In genomic region chr15:89971592-89971997, GRCh38 we compare ENCODE assay signal across 9 cellular contexts. TPM values are rescaled to one million over a fixed set of nuclear protein-coding genes. Genes with fewer than 3 reads are reported as not detected.
A peak's percentile ranks its signal among the peaks of the same experiment; 100 is the strongest.
DNase-seq lines count a peak whose midpoint lies in the region; ATAC-seq, FAIRE-seq and TF ChIP-seq lines count a peak whose summit lies in the region.
"Had no signal": no experiment of that assay in that cellular context is flagged by ENCODE, and none has a peak within 500 bp of the region (broad histone marks: within the 10 kb centered on the region; RNA-seq: fewer than 3 reads in every experiment).

No MANE protein-coding gene starts in this region.

- H3K27me3 ChIP-seq in A673 (replicated peaks; ENCODE audit: insufficient read depth, low read depth, low read length, poor library complexity) (no peaks in the 10 kb centered on the region), ovary (no peaks in the 10 kb centered on the region)

- no TSS peak for BruUV-seq in A673 (replicated peaks; lab: Mats Ljungman, UMichigan)

- H3K27ac ChIP-seq in A673 (ENCODE audit: low read depth, low read length, poor library complexity, severe bottlenecking) (no peak overlapping the region), ovary (no peak overlapping the region)

- H3K4me1 ChIP-seq in A673 (ENCODE audit: insufficient read depth, low read length, poor library complexity, severe bottlenecking): no peaks in the 10 kb centered on the region
- H3K4me1 ChIP-seq in ovary (ENCODE audit: insufficient read depth): no peaks in the 10 kb centered on the region

- CTCF ChIA-PET in A673 (lab: Charles Lee): interaction anchor here (0.6 to 1.4 kb wide), 6 partner anchors 20 to 231 kb away, joined by 3 to 6 read pairs (median 4); partner anchors contain the start of gene AP3S2

- TF ChIP-seq POLR2A in GM12892 (IDR thresholded peaks at IDR 0.05; ENCODE audit: low read depth, low read length) (no peak), ovary (IDR thresholded peaks at IDR 0.05) (no peak)

- FAIRE-seq in GM12892 (lab: Jason Lieb, UNC): peak; percentile 68

- whole genome bisulfite sequencing in ovary, 3 donors: 19 to 27% (median 25%) methylated on average over 4 of the region's 4 CpGs

- no peak for TF ChIP-seq EP300 in ovary (IDR thresholded peaks at IDR 0.05)

- no peaks in the 10 kb centered on the region for H3K9me3 ChIP-seq in A673 (ENCODE audit: low read depth, low read length, poor library complexity, severe bottlenecking)
- no peaks in the 10 kb centered on the region for H3K9me3 ChIP-seq in ovary

- TF ChIP-seq CTCF in A673 (conservative IDR thresholded peaks at IDR 0.05; ENCODE audit: low read depth, low read length) (peak; percentile 92), fibroblast of villous mesenchyme (IDR thresholded peaks at IDR 0.05; ENCODE audit: insufficient read depth, low read depth, low read length) (peak; percentile 83), ovary (IDR thresholded peaks at IDR 0.05) (no peak)

- H3K4me3 ChIP-seq in A673 (ENCODE audit: low read depth, low read length, poor library complexity, severe bottlenecking) (no peak overlapping the region), fibroblast of villous mesenchyme (ENCODE audit: low read depth, low read length) (no peak overlapping the region), ovary (no peak overlapping the region)

- no peaks in the 10 kb centered on the region for H3K36me3 ChIP-seq in A673 (ENCODE audit: insufficient read depth, low read length, poor library complexity, severe bottlenecking)
- no peaks in the 10 kb centered on the region for H3K36me3 ChIP-seq in ovary

- POLR2A ChIA-PET in A673 (lab: Charles Lee; ENCODE audit: low non-redundant PET): no interaction called here

- intact Hi-C loops in A673 (cut with micrococcal nuclease; ENCODE audit: unreplicated experiment) (no loop called here), ovary (cut with DNase I) (no loop called here)

- peak; percentile 85 for DNase-seq in A673 (ENCODE audit: low spot score)
- DNase-seq in GM12892 (ENCODE audit: insufficient read length): peak; percentile 37
- peak; percentile 63 for DNase-seq in NCI-H69 (lab: John Stamatoyannopoulos, UW)
- DNase-seq in activated T-cell treated with anti-CD3 and anti-CD28 coated beads for 48 hours (ENCODE audit: low read depth): peak; percentile 44
- peak; percentile 68 for DNase-seq in fibroblast of villous mesenchyme (ENCODE audit: low read depth)
- peak in 4 of 5 donors; percentile 26 to 49 (median 28) for DNase-seq in ovary

- ATAC-seq in HG02852 (IDR thresholded peaks at IDR 0.05; ENCODE audit: unreplicated experiment) (peak; percentile 88), HG02840 (IDR thresholded peaks at IDR 0.05; ENCODE audit: low FRiP score, unreplicated experiment) (no peak)

RNA-seq across cellular contexts. Expression of gene ZNF710, which starts 29.5 kb away (rescaled TPM):
- total RNA-seq in A673 (2021) (25.2 and 27.3 TPM in 2 replicates), fibroblast of villous mesenchyme (13.0 and 16.8 TPM in 2 replicates), ovary (10 to 100 TPM in 5 of 7 donors, 1 to 10 TPM in 2; 6.8 to 19.7 (median 14.5) TPM)
- polyA plus RNA-seq in GM12892 (2012; ENCODE audit: missing spikeins): 9.0 TPM
- 10 to 100 TPM in 1 of 2 donors, 1 to 10 TPM in 1; 8.3 to 10.4 TPM for polyA plus RNA-seq in ovary

RNA-seq across cellular contexts. Expression of gene ARPIN, which starts 58.8 kb away (rescaled TPM):
- total RNA-seq in A673 (2021) (5.6 and 5.9 TPM in 2 replicates), fibroblast of villous mesenchyme (10.8 and 16.1 TPM in 2 replicates), ovary (10 to 100 TPM; 14.2 to 36.5 (median 30.8) TPM)
- 0.13 TPM for polyA plus RNA-seq in GM12892 (2012; ENCODE audit: missing spikeins)
- 10 to 100 TPM; 17.0 to 28.3 TPM for polyA plus RNA-seq in ovary
- total RNA-seq: natural killer cell treated with Interleukin-12 subunit alpha and Interleukin-12 subunit beta and Interleukin-15 and Interleukin-18, amount 100 ng/mL, for 72 hours had no signal

Comparison
In these comparisons a context has a peak if more than half of its experiments do, and no peak if none do; other contexts are left out.
1. DNase-seq: peak in every context shown above with its lines; median percentile 85 in A673; 68 in fibroblast of villous mesenchyme; 63 in NCI-H69; 44 in activated T-cell treated with anti-CD3 and anti-CD28 coated beads for 48 hours; 37 in GM12892; 28 in ovary.
2. CTCF ChIP-seq: peak in A673 (single experiment) and fibroblast of villous mesenchyme (single experiment); none in ovary (0 of 3).